In genomic region chr7:31957090-31957720, GRCh38 we compare ENCODE assay signal across 3 cellular contexts.
A peak's percentile ranks its signal among the peaks of the same experiment; 100 is the strongest.
TF ChIP-seq lines count a peak whose summit lies in the region.

No MANE protein-coding gene starts in this region.

TF ChIP-seq in A549, 52 proteins besides CTCF, POLR2A, EP300 and RAD21:
- peak; percentile 63; the same call in 1 of the 2 replicates for TF ChIP-seq FOSL2 (IDR thresholded peaks at IDR 0.05)
- peak; percentile 82 for TF ChIP-seq FOSL2 (CRISPR knock-in tag; IDR thresholded peaks at IDR 0.05)
- peak; percentile 16; the same call in 1 of the 2 replicates for TF ChIP-seq GATA3 (IDR thresholded peaks at IDR 0.05; ENCODE audit: borderline replicate concordance)
- peak; percentile 5; the same call in 1 of the 3 replicates for TF ChIP-seq SMC3 (IDR thresholded peaks at IDR 0.05)
- TF ChIP-seq JUN (IDR thresholded peaks at IDR 0.05): peak; percentile 32 to 33; a peak in 3 of 5 replicates
- no peak for TF ChIP-seq HOXA7 (CRISPR knock-in tag; IDR thresholded peaks at IDR 0.05)
- TF ChIP-seq NFE2L2 (conservative IDR thresholded peaks at IDR 0.05; ENCODE audit: low read length): peak; percentile 86
- TF ChIP-seq NPAS2 (CRISPR knock-in tag; IDR thresholded peaks at IDR 0.05; ENCODE audit: borderline replicate concordance): no peak
- peak; percentile 95 for TF ChIP-seq MAFK (IDR thresholded peaks at IDR 0.05; ENCODE audit: partially characterized antibody)
- TF ChIP-seq JUNB (IDR thresholded peaks at IDR 0.05): peak; percentile 69

TF ChIP-seq in GM23338, 12 proteins besides CTCF, POLR2A, EP300 and RAD21:
- TF ChIP-seq STAT1 (IDR thresholded peaks at IDR 0.05; ENCODE audit: unreplicated experiment): no peak
- TF ChIP-seq REST (IDR thresholded peaks at IDR 0.05; ENCODE audit: unreplicated experiment): no peak
- TF ChIP-seq ZNF114 (CRISPR knock-in tag; IDR thresholded peaks at IDR 0.05): no peak
- TF ChIP-seq EZH2 (IDR thresholded peaks at IDR 0.05; ENCODE audit: low read depth, unreplicated experiment): no peak
- no peak for TF ChIP-seq JUNB (IDR thresholded peaks at IDR 0.05; ENCODE audit: unreplicated experiment)
- TF ChIP-seq CREB1 (CRISPR knock-in tag; IDR thresholded peaks at IDR 0.05; ENCODE audit: low read depth): no peak
- TF ChIP-seq, protein P1, sequence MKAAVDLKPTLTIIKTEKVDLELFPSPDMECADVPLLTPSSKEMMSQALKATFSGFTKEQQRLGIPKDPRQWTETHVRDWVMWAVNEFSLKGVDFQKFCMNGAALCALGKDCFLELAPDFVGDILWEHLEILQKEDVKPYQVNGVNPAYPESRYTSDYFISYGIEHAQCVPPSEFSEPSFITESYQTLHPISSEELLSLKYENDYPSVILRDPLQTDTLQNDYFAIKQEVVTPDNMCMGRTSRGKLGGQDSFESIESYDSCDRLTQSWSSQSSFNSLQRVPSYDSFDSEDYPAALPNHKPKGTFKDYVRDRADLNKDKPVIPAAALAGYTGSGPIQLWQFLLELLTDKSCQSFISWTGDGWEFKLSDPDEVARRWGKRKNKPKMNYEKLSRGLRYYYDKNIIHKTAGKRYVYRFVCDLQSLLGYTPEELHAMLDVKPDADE (IDR thresholded peaks at IDR 0.05): no peak
- TF ChIP-seq ZNF331 (CRISPR knock-in tag; IDR thresholded peaks at IDR 0.05; ENCODE audit: low read depth): no peak
- no peak for TF ChIP-seq EZH2phosphoT487 (IDR thresholded peaks at IDR 0.05; ENCODE audit: unreplicated experiment)
TF ChIP-seq in GM23338: peak in this region for 0.

TF ChIP-seq in SK-N-SH, 30 proteins besides CTCF, POLR2A, EP300 and RAD21:
- TF ChIP-seq JUND (IDR thresholded peaks at IDR 0.05) (no peak), FOSL2 (IDR thresholded peaks at IDR 0.05; ENCODE audit: borderline replicate concordance, low read depth) (peak; percentile 14; the same call in 1 of the 2 replicates), GATA2 (CRISPR knock-in tag; IDR thresholded peaks at IDR 0.05) (no peak)
